ENCODE assay signal across 8 cellular contexts in the genomic region with DNA sequence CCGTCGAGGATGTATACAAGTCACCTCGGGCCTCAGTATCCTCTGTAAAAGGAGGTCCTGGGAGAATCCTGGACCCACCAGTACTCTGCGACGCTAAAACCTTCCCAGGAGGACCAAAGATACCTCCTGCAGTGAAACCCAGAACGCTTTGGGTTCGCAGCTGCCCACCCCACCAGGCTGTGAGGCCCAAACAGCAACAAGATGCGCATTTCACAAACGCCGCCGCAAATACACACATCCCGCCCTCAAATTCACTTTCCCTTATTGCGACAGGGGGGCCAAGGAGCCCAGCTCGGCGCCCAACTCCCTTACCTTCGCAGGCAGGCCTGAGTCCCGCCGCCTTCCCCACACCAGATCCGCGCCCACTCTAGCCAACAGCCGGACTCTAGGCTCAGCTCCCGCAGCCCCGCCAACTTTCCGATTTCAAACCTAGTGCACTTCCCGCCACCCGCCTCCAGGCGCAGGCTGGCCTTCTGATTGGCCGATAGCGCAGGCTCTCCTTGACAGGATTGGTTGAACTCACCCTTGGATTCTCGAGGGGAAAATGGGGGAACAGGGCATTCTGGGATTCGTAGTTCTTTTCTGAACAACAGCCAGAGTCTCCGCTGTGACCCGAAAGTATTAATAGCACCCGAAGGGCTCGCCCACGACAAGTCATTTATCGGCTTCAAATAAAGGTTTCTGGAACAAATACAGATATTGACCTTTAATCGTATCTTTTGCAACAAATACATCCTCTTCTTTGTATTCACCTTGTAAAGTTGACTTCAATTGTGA. TPM values are rescaled to one million over a fixed set of nuclear protein-coding genes. Genes with fewer than 3 reads are reported as not detected.
DNase-seq lines count a peak whose midpoint lies in the region; ATAC-seq and TF ChIP-seq lines count a peak whose summit lies in the region.

A gene with protein sequence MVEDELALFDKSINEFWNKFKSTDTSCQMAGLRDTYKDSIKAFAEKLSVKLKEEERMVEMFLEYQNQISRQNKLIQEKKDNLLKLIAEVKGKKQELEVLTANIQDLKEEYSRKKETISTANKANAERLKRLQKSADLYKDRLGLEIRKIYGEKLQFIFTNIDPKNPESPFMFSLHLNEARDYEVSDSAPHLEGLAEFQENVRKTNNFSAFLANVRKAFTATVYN (minus strand): TSS at position 425 of the 777 bp plus-strand sequence. CDS start 911 bp downstream, outside the sequence.

- H3K27ac Mint-ChIP-seq in chondrocyte (ENCODE audit: unreplicated experiment) = peak within 1 kb of the TSS; percentile 72

- ATAC-seq in HG03378 (IDR thresholded peaks at IDR 0.05; ENCODE audit: unreplicated experiment) = peak; percentile 100

- TF ChIP-seq CTCF in chondrocyte (IDR thresholded peaks at IDR 0.05) (no peak), kidney epithelial cell (IDR thresholded peaks at IDR 0.05; ENCODE audit: insufficient read depth, low read length, poor library complexity, severe bottlenecking) (no peak)

- peak within 1 kb of the TSS; percentile 85 for H3K4me3 ChIP-seq in kidney epithelial cell (ENCODE audit: low read depth, low read length)

- peak; percentile 60 for TF ChIP-seq POLR2A in GM19099 (IDR thresholded peaks at IDR 0.05; ENCODE audit: extremely low read depth, insufficient read length, low read depth)

- no peaks in the 10 kb centered on the region for H3K27me3 ChIP-seq in kidney epithelial cell (ENCODE audit: control insufficient read depth, insufficient read depth, low read length)

- peak within 1 kb of the TSS; percentile 97 for H3K4me3 Mint-ChIP-seq in chondrocyte (ENCODE audit: unreplicated experiment)

- H3K27me3 Mint-ChIP-seq in chondrocyte (ENCODE audit: low read depth) = no peaks in the 10 kb centered on the region

- no peaks in the 10 kb centered on the region for H3K36me3 Mint-ChIP-seq in chondrocyte (ENCODE audit: low read depth)

- H3K4me1 Mint-ChIP-seq in chondrocyte (ENCODE audit: low read depth) = peaks cover 18% of the 10 kb centered on the region

- DNase-seq in Ammon's horn (ENCODE audit: low spot score) (peak; percentile 93), NCI-H510A (lab: John Stamatoyannopoulos, UW) (peak; percentile 73), chondrocyte (ENCODE audit: low spot score) (peak; percentile 93), kidney epithelial cell (ENCODE audit: low read depth) (peak; percentile 70)
- peak; percentile 79 for DNase-seq in activated CD4-positive, CD25-positive, alpha-beta regulatory T cell treated with anti-CD3 and anti-CD28 coated beads, Interleukin-2, amount 50 U/mL, for 72 hours
- peak; percentile 83 to 90 for DNase-seq in stimulated activated CD4-positive, alpha-beta T cell treated with anti-CD3 and anti-CD28 coated beads, Interleukin-15, amount 100 ng/mL, for 48 hours (ENCODE audit: low read depth in 2 of 2)

- no peaks in the 10 kb centered on the region for H3K36me3 ChIP-seq in kidney epithelial cell (ENCODE audit: control insufficient read depth, insufficient read depth, low read length)

- no peaks in the 10 kb centered on the region for H3K9me3 Mint-ChIP-seq in chondrocyte (ENCODE audit: low read depth)

RNA-seq across cellular contexts. Expression of the gene that starts here (rescaled TPM):
- 2.8 to 5.2 TPM (median 4.1 TPM) in 3 replicates for total RNA-seq in chondrocyte
- 1.8 and 2.0 TPM in 2 replicates for total RNA-seq in kidney epithelial cell

Comparison
In these comparisons a context has a peak if more than half of its experiments do, and no peak if none do; other contexts are left out.
1. Peak in every context shown above with its lines: DNase-seq, ATAC-seq and H3K4me3 ChIP-seq.